Comparison of ENCODE assay signal across 30 cellular contexts in the genomic region with DNA sequence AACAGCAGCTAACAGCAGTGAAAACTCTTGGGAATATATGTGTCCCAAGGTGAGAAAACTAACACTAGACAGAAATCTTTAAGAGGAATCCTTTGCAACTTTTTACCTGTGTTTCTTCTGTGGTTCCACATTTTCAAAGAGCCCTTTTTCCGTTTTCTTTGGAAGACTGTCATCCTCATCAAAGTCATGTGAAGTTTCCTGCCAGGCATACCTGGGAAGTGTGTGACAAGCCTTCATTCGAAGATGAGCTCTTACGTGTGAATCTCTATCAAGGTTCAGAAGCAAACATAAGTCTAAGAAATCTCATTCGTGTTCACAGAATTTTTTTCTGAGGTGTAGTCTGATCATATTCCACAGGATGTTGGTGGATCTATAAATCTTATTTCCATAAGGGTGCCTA.
"Had no signal": no experiment of that assay in that cellular context is flagged by ENCODE, and none has a peak within 500 bp of the region (broad histone marks: within the 10 kb centered on the region; RNA-seq: fewer than 3 reads in every experiment).

No MANE protein-coding gene starts in this region.

- H3K27me3 ChIP-seq: adrenal gland, ascending aorta, body of pancreas, brain microvascular endothelial cell, breast epithelium, cardiac muscle cell had no signal

- DNase-seq: activated effector memory CD4-positive, alpha-beta T cell treated with anti-CD3 and anti-CD28 coated beads, Interleukin-2, amount 50 U/mL, for 16 hours; activated effector memory CD4-positive, alpha-beta T cell treated with Interleukin-2 at 50 U/mL for 16 hours; activated gamma-delta T cell; activated gamma-delta T cell treated with Interleukin-2 at 50 U/mL for 16 hours; activated naive CD4-positive, alpha-beta T cell; activated naive CD4-positive, alpha-beta T cell treated with anti-CD3 and anti-CD28 coated beads for 36 hours; activated naive CD4-positive, alpha-beta T cell treated with anti-CD3 and anti-CD28 coated beads, Interleukin-2, amount 10 ng/mL, durations not matched to agents 7 days and 5 days; activated naive CD4-positive, alpha-beta T cell treated with anti-CD3 and anti-CD28 coated beads, Interleukin-2, amount 50 U/mL, for 16 hours; activated naive CD4-positive, alpha-beta T cell treated with Interleukin-2 at 50 U/mL for 16 hours; activated naive CD8-positive, alpha-beta T cell treated with anti-CD3 and anti-CD28 coated beads for 36 hours; activated naive CD8-positive, alpha-beta T cell treated with anti-CD3 and anti-CD28 coated beads, Interleukin-2, amount 10 ng/mL, durations not matched to agents 7 days and 5 days; activated naive CD8-positive, alpha-beta T cell treated with anti-CD3 and anti-CD28 coated beads, Interleukin-2, amount 50 U/mL, for 24 hours; activated T-cell treated with anti-CD3 and anti-CD28 coated beads, Interleukin-2, amount 50 U/mL, for 1 hour; activated T-cell treated with anti-CD3 and anti-CD28 coated beads, Interleukin-2, amount 50 U/mL, for 24 hours; activated T-cell treated with anti-CD3 and anti-CD28 coated beads, Interleukin-2, amount 50 U/mL, for 4 hours; activated T-cell treated with anti-CD3 and anti-CD28 coated beads, Interleukin-2, amount 50 U/mL, for 48 hours; activated T-cell treated with anti-CD3 and anti-CD28 coated beads, Interleukin-2, amount 50 U/mL, for 72 hours; adrenal gland; amniotic stem cell; amygdala; anterior cingulate cortex; aorta; body of pancreas; brain microvascular endothelial cell; caudate nucleus; central memory CD4-positive, alpha-beta T cell; cerebellar nuclear complex had no signal

- H3K36me3 ChIP-seq: adrenal gland, ascending aorta, brain microvascular endothelial cell, breast epithelium, cardiac muscle cell had no signal

- H3K4me1 ChIP-seq: adrenal gland, ascending aorta, body of pancreas, breast epithelium had no signal

- H3K9me3 ChIP-seq: adrenal gland, ascending aorta, body of pancreas, breast epithelium had no signal

- H3K4me3 ChIP-seq: adrenal gland, ascending aorta, body of pancreas, breast epithelium, cardiac muscle cell had no signal

- H3K27ac ChIP-seq: adrenal gland, ascending aorta, body of pancreas, brain microvascular endothelial cell, breast epithelium, cardiac muscle cell had no signal
